In genomic region chr10:714214-714613, GRCh38 we compare ENCODE assay signal across 8 cellular contexts.
"Had no signal": no experiment of that assay in that cellular context is flagged by ENCODE, and none has a peak within 500 bp of the region (broad histone marks: within the 10 kb centered on the region; RNA-seq: fewer than 3 reads in every experiment).

No MANE protein-coding gene starts in this region.

- DNase-seq: GDM1, GF-D8 had no signal

- H3K4me3 ChIP-seq: GM12878 had no signal

- FAIRE-seq: G401.6, GM12878, GM12891, GM12892, GM18507, GM19239 had no signal

- ATAC-seq: GM12878 had no signal
